19 cellular contexts compared by ENCODE assay signal in the genomic region with DNA sequence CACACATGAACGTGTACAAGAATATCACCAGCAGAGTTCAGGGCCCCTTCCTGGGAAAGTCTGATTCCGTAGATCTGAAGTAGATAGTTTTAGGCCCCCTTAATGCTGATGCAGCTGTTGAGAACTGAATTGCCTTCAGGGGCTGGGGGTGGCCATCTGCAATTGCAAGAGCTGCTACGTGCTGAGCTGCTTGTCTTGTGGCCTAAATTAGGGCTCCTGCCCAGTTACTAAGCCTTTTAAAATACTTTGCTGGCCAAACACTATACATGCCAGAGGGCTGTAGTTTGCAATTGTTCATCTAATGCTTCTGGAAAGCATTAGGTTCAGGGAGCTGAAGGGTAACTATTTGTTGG.
"Had no signal": no experiment of that assay in that cellular context is flagged by ENCODE, and none has a peak within 500 bp of the region (broad histone marks: within the 10 kb centered on the region; RNA-seq: fewer than 3 reads in every experiment).

No MANE protein-coding gene starts in this region.

- H3K27ac ChIP-seq: parathyroid adenoma, thyroid gland had no signal

- H2AFZ ChIP-seq: parathyroid adenoma had no signal

- H3K9ac ChIP-seq: parathyroid adenoma had no signal

- H3K4me1 Mint-ChIP-seq: activated B cell treated with CpG ODN at 0.5 μM for 24 hours; activated naive CD8-positive, alpha-beta T cell treated with anti-CD3 and anti-CD28 coated beads for 36 hours; immature natural killer cell had no signal

- H3K9me3 Mint-ChIP-seq: activated CD4-positive, alpha-beta memory T cell treated with anti-CD3 and anti-CD28 coated beads for 36 hours; activated T-helper 1 cell treated with anti-CD3 and anti-CD28 coated beads, Interleukin-12 subunit alpha, Interleukin-12 subunit beta, Interleukin-2, Interleukin-4 antibody, amounts not matched to agents 30 ng/mL and 10 ng/mL and 1 ng/mL, durations not matched to agents 14 hours and 24 hours and 36 hours had no signal

- H3K36me3 Mint-ChIP-seq: activated CD4-positive, alpha-beta memory T cell treated with anti-CD3 and anti-CD28 coated beads for 36 hours; activated naive CD8-positive, alpha-beta T cell treated with anti-CD3 and anti-CD28 coated beads for 36 hours; immature natural killer cell; natural killer cell treated with Interleukin-12 subunit alpha and Interleukin-12 subunit beta and Interleukin-15 and Interleukin-18, amount 100 ng/mL, for 72 hours had no signal

- H3K27ac Mint-ChIP-seq: activated B cell treated with CpG ODN at 0.5 μM for 24 hours; activated CD4-positive, alpha-beta memory T cell treated with anti-CD3 and anti-CD28 coated beads for 36 hours; activated naive CD8-positive, alpha-beta T cell treated with anti-CD3 and anti-CD28 coated beads for 36 hours; activated T-helper 1 cell treated with anti-CD3 and anti-CD28 coated beads, Interleukin-12 subunit alpha, Interleukin-12 subunit beta, Interleukin-2, Interleukin-4 antibody, amounts not matched to agents 30 ng/mL and 10 ng/mL and 1 ng/mL, durations not matched to agents 14 hours and 24 hours and 36 hours; immature natural killer cell; natural killer cell treated with Interleukin-12 subunit alpha and Interleukin-12 subunit beta and Interleukin-15 and Interleukin-18, amount 100 ng/mL, for 72 hours; T-helper 2 cell treated with Interferon-gamma antibody and Interleukin-4, amounts not matched to agents 5 μg/mL and 100 μg/mL, for 36 hours had no signal

- DNase-seq: activated B cell treated with CpG ODN at 0.5 μM for 24 hours; activated CD4-positive, alpha-beta memory T cell treated with anti-CD3 and anti-CD28 coated beads for 36 hours; activated CD4-positive, alpha-beta T cell treated with anti-CD3 and anti-CD28 coated beads for 4 hours; activated naive CD4-positive, alpha-beta T cell; activated naive CD8-positive, alpha-beta T cell treated with anti-CD3 and anti-CD28 coated beads for 36 hours; activated T-cell treated with anti-CD3 and anti-CD28 coated beads for 4 hours; amygdala; erythroblast; immature natural killer cell; mesendoderm; stimulated activated CD4-positive, alpha-beta T cell treated with anti-CD3 and anti-CD28 coated beads, Interleukin-12 subunit alpha, Interleukin-12 subunit beta, amount 100 ng/mL, for 4 hours; stimulated activated CD4-positive, alpha-beta T cell treated with anti-CD3 and anti-CD28 coated beads, Interleukin-1b, Interleukin-23, amount 100 ng/mL, for 48 hours; stimulated activated CD8-positive, alpha-beta memory T cell treated with anti-CD3 and anti-CD28 coated beads, Interleukin-4, amount 100 ng/mL, for 48 hours; stimulated activated naive CD4-positive, alpha-beta T cell treated with Interleukin-2 at 50 U/mL for 16 hours; thyroid gland had no signal

- H3K4me1 ChIP-seq: thyroid gland had no signal

- H3K36me3 ChIP-seq: thyroid gland had no signal

- H3K4me3 ChIP-seq: thyroid gland had no signal

- H3K27me3 ChIP-seq: thyroid gland had no signal

- ATAC-seq: natural killer cell treated with Interleukin-12 subunit alpha and Interleukin-12 subunit beta and Interleukin-15 and Interleukin-18, amount 100 ng/mL, for 72 hours had no signal

- H3K4me3 Mint-ChIP-seq: activated B cell treated with CpG ODN at 0.5 μM for 24 hours; activated CD4-positive, alpha-beta memory T cell treated with anti-CD3 and anti-CD28 coated beads for 36 hours; activated naive CD8-positive, alpha-beta T cell treated with anti-CD3 and anti-CD28 coated beads for 36 hours; activated T-helper 1 cell treated with anti-CD3 and anti-CD28 coated beads, Interleukin-12 subunit alpha, Interleukin-12 subunit beta, Interleukin-2, Interleukin-4 antibody, amounts not matched to agents 30 ng/mL and 10 ng/mL and 1 ng/mL, durations not matched to agents 14 hours and 24 hours and 36 hours; immature natural killer cell; natural killer cell treated with Interleukin-12 subunit alpha and Interleukin-12 subunit beta and Interleukin-15 and Interleukin-18, amount 100 ng/mL, for 72 hours; T-helper 2 cell treated with Interferon-gamma antibody and Interleukin-4, amounts not matched to agents 5 μg/mL and 100 μg/mL, for 36 hours had no signal

- H3K9me3 ChIP-seq: thyroid gland had no signal

- H3K27me3 Mint-ChIP-seq: activated CD4-positive, alpha-beta memory T cell treated with anti-CD3 and anti-CD28 coated beads for 36 hours; activated naive CD8-positive, alpha-beta T cell treated with anti-CD3 and anti-CD28 coated beads for 36 hours had no signal
